Comparison of ENCODE assay signal across 13 cellular contexts in the genomic region with DNA sequence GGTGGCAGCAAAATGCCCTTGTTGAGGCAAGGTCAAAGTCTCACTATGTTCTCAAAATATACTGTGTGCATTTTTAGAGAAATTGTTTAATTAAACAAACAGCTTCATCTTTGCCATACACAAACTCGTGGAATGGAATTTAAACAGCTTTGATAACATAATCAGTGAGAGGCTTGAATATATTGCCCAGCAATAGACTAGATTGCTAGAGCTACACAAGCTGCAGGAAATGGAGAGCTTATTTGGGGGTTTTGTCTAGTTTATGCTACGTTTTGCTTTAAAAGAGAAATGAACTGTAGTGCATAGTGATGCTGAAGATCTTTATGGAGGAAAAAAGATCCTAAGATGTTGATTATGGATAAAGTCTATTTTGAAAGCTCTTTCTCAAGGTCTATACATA.
DNase-seq lines count a peak whose midpoint lies in the region; ATAC-seq and TF ChIP-seq lines count a peak whose summit lies in the region.
"Had no signal": no experiment of that assay in that cellular context is flagged by ENCODE, and none has a peak within 500 bp of the region (broad histone marks: within the 10 kb centered on the region; RNA-seq: fewer than 3 reads in every experiment).

No MANE protein-coding gene starts in this region.

- H3K36me3 Mint-ChIP-seq in activated naive CD4-positive, alpha-beta T cell treated with anti-CD3 and anti-CD28 coated beads, Interleukin-2, amount 50 U/mL, for 24 hours, result peaks cover 6% of the 10 kb centered on the region
- H3K36me3 Mint-ChIP-seq in T-cell, result peaks cover 7% of the 10 kb centered on the region
- no peaks in the 10 kb centered on the region for H3K36me3 Mint-ChIP-seq in endothelial cell (ENCODE audit: low read depth, unreplicated experiment)
- H3K36me3 Mint-ChIP-seq in WTC11, result no peaks in the 10 kb centered on the region

- no peak for DNase-seq in activated naive CD4-positive, alpha-beta T cell treated with anti-CD3 and anti-CD28 coated beads, Interleukin-2, amount 50 U/mL, for 16 hours
- DNase-seq in T-cell (peak in 5 of 34 experiments; percentile 1 to 61 (median 9)), lower lobe of right lung (no peak), head of caudate nucleus (no peak), endothelial cell (ENCODE audit: low spot score) (no peak), MV-4-11 (lab: John Stamatoyannopoulos, UW) (no peak), WTC11 (ENCODE audit: low spot score) (no peak)
- DNase-seq: activated CD8-positive, alpha-beta memory T cell treated with anti-CD3 and anti-CD28 coated beads, Interleukin-2, amount 50 U/mL, for 48 hours; caudate nucleus; sigmoid colon; uterus had no signal

- H3K27ac ChIP-seq in lower lobe of right lung, result peak overlapping the region; percentile 27
- H3K27ac ChIP-seq: esophagus muscularis mucosa, sigmoid colon, uterus had no signal

- CTCF ChIA-PET in T-cell (lab: Charles Lee) (interaction anchor here (0.7 to 3.1 kb wide), 12 partner anchors 9 to 328 kb away, joined by 3 to 37 read pairs (median 4); partner anchors contain the start of gene IVNS1ABP (in 1 of the 2)), WTC11 (lab: Charles Lee) (interaction anchor here (0.8 to 1.1 kb wide), 2 partner anchors 28 to 29 kb away, joined by 3 read pairs; no protein-coding TSS in a partner anchor)

- intact Hi-C loops in lower lobe of right lung (cut with DNase I), result no loop called here
- intact Hi-C loops in head of caudate nucleus (cut with DNase I), result loop anchor here (10.0 kb wide), 1 partner anchor 253 kb away; the partner anchor contains the start of gene IVNS1ABP

- peaks cover 17% of the 10 kb centered on the region for H3K4me1 ChIP-seq in lower lobe of right lung
- H3K4me1 ChIP-seq: uterus had no signal

- no peaks in the 10 kb centered on the region for H3K27me3 Mint-ChIP-seq in activated naive CD4-positive, alpha-beta T cell treated with anti-CD3 and anti-CD28 coated beads, Interleukin-2, amount 50 U/mL, for 24 hours
- H3K27me3 Mint-ChIP-seq in T-cell (no peaks in the 10 kb centered on the region), endothelial cell (ENCODE audit: unreplicated experiment) (peaks cover 1% of the 10 kb centered on the region), WTC11 (ENCODE audit: low read depth) (no peaks in the 10 kb centered on the region)

- no peak overlapping the region for H3K4me3 ChIP-seq in lower lobe of right lung
- H3K4me3 ChIP-seq: esophagus muscularis mucosa, sigmoid colon, uterus had no signal

- peak overlapping the region; percentile 71 for H3K4me3 Mint-ChIP-seq in activated naive CD4-positive, alpha-beta T cell treated with anti-CD3 and anti-CD28 coated beads, Interleukin-2, amount 50 U/mL, for 24 hours
- H3K4me3 Mint-ChIP-seq in T-cell, result peak overlapping the region; percentile 55 to 67 (median 62)
- no peak overlapping the region for H3K4me3 Mint-ChIP-seq in endothelial cell (ENCODE audit: unreplicated experiment)
- no peak overlapping the region for H3K4me3 Mint-ChIP-seq in WTC11

- H3K4me1 Mint-ChIP-seq in activated naive CD4-positive, alpha-beta T cell treated with anti-CD3 and anti-CD28 coated beads, Interleukin-2, amount 50 U/mL, for 24 hours, result peaks cover 88% of the 10 kb centered on the region
- H3K4me1 Mint-ChIP-seq in T-cell (peaks cover 76 to 90% (median 87%) of the 10 kb centered on the region in 3 donors), endothelial cell (ENCODE audit: unreplicated experiment) (no peaks in the 10 kb centered on the region), WTC11 (no peaks in the 10 kb centered on the region)

- H3K27ac Mint-ChIP-seq in activated naive CD4-positive, alpha-beta T cell treated with anti-CD3 and anti-CD28 coated beads, Interleukin-2, amount 50 U/mL, for 24 hours, result peak overlapping the region; percentile 92
- H3K27ac Mint-ChIP-seq in T-cell (peak overlapping the region; percentile 97 to 98), endothelial cell (ENCODE audit: unreplicated experiment) (no peak overlapping the region), WTC11 (no peak overlapping the region)

- POLR2A ChIA-PET in T-cell (lab: Charles Lee) (interaction anchor here (0.6 to 3.1 kb wide), 19 partner anchors 18 to 1113 kb away, joined by 3 to 102 read pairs (median 3); partner anchors contain the start of genes IVNS1ABP (in 2 of the 2) and NIBAN1 (in 1 of the 2)), WTC11 (lab: Charles Lee) (no interaction called here)

- no peak for TF ChIP-seq CTCF in lower lobe of right lung (IDR thresholded peaks at IDR 0.05)
- TF ChIP-seq CTCF in endothelial cell (IDR thresholded peaks at IDR 0.05; ENCODE audit: unreplicated experiment), result no peak
- no peak for TF ChIP-seq CTCF in WTC11 (IDR thresholded peaks at IDR 0.05)

- H3K27me3 ChIP-seq in lower lobe of right lung (ENCODE audit: low read depth), result no peaks in the 10 kb centered on the region
- H3K27me3 ChIP-seq: esophagus muscularis mucosa, sigmoid colon, uterus had no signal

- H3K36me3 ChIP-seq in lower lobe of right lung, result no peaks in the 10 kb centered on the region
- H3K36me3 ChIP-seq: esophagus muscularis mucosa, sigmoid colon, uterus had no signal

- no peaks in the 10 kb centered on the region for H3K9me3 ChIP-seq in lower lobe of right lung
- H3K9me3 ChIP-seq: esophagus muscularis mucosa, sigmoid colon, uterus had no signal

- H3K9me3 Mint-ChIP-seq in activated naive CD4-positive, alpha-beta T cell treated with anti-CD3 and anti-CD28 coated beads, Interleukin-2, amount 50 U/mL, for 24 hours, result no peaks in the 10 kb centered on the region
- peaks cover 0 to 3% (median 0%) of the 10 kb centered on the region in 3 donors for H3K9me3 Mint-ChIP-seq in T-cell
- H3K9me3 Mint-ChIP-seq in endothelial cell (ENCODE audit: unreplicated experiment), result no peaks in the 10 kb centered on the region
- no peaks in the 10 kb centered on the region; the same call in 1 of the 2 replicates for H3K9me3 Mint-ChIP-seq in WTC11

- peak; percentile 44 to 65 (median 52) for ATAC-seq in T-cell (replicated peaks in 1 of 4)
- ATAC-seq in lower lobe of right lung, result no peak
- ATAC-seq in WTC11, result no peak

TF ChIP-seq in WTC11, 78 proteins besides CTCF, POLR2A, EP300 and RAD21:
- TF ChIP-seq ZBTB21 (CRISPR knock-in tag; IDR thresholded peaks at IDR 0.05; ENCODE audit: borderline replicate concordance), result no peak

Comparison
In these comparisons a context has a peak if more than half of its experiments do, and no peak if none do; other contexts are left out.
1. H3K27ac Mint-ChIP-seq: peak in activated naive CD4-positive, alpha-beta T cell treated with anti-CD3 and anti-CD28 coated beads, Interleukin-2, amount 50 U/mL, for 24 hours (single experiment) and T-cell (2 of 2); none in endothelial cell (single experiment) and WTC11 (single experiment).
2. H3K4me3 Mint-ChIP-seq: peak in activated naive CD4-positive, alpha-beta T cell treated with anti-CD3 and anti-CD28 coated beads, Interleukin-2, amount 50 U/mL, for 24 hours (single experiment) and T-cell (3 of 3); none in endothelial cell (single experiment) and WTC11 (single experiment).
3. ATAC-seq: peak in T-cell (4 of 4); none in lower lobe of right lung (0 of 2) and WTC11 (single experiment).